In the genomic region with DNA sequence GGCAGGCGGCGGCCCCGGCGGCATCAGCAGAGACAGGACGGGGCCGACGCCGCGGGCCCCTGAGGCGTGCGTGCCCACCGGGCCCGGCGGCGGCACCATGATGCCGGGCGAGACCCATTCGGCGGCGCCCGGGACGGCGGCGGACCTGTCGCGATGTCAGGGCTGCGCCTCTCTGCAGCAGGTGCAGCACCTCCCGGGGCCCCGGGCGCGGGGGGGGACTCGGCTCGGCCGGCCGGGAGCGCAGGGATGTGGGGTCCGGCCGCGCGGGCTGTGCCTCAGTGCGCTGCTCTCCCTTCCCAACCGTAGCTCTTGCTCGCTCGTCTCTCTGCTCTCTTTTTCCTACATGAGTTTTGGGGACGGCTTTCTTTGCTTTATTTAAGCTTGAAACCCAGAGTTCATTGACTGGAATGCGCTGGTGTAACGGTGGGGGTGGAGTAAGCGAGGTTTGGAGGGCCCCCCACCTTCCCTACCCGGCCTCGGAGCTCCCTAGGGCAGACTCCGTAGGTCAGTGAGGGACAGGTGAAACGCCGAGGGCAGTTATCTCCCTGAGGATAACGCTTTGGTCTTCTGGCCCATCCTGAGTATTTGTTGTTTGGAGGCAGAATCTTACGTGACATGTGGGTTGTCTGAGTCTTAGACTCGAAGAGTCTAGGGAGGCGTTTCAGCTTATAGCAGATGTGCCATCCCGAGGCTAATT, we compare ENCODE assay signal across 8 cellular contexts. TPM values are rescaled to one million over a fixed set of nuclear protein-coding genes. Genes with fewer than 3 reads are reported as not detected.
A peak's percentile ranks its signal among the peaks of the same experiment; 100 is the strongest.
DNase-seq lines count a peak whose midpoint lies in the region; ATAC-seq and TF ChIP-seq lines count a peak whose summit lies in the region.

No MANE protein-coding gene starts in this region.

- CTCF ChIA-PET in activated CD4-positive, alpha-beta T cell treated with anti-CD3 and anti-CD28 coated beads, Interleukin-2, amount 10 ng/mL, durations not matched to agents 7 days and 5 days (lab: Charles Lee) = no interaction called here

- H3K27ac Mint-ChIP-seq in activated CD4-positive, alpha-beta T cell treated with anti-CD3 and anti-CD28 coated beads, Interleukin-2, amount 10 ng/mL, durations not matched to agents 7 days and 5 days = peak overlapping the region; percentile 97
- peak overlapping the region; percentile 96 for H3K27ac Mint-ChIP-seq in nephron progenitor cell

- peaks cover 22% of the 10 kb centered on the region for H3K4me1 Mint-ChIP-seq in activated CD4-positive, alpha-beta T cell treated with anti-CD3 and anti-CD28 coated beads, Interleukin-2, amount 10 ng/mL, durations not matched to agents 7 days and 5 days
- H3K4me1 Mint-ChIP-seq in nephron progenitor cell = peaks cover 28% of the 10 kb centered on the region

- no peaks in the 10 kb centered on the region for H3K27me3 ChIP-seq in OCI-LY3 (ENCODE audit: low read depth, low read length)
- H3K27me3 ChIP-seq in effector memory CD4-positive, alpha-beta T cell (replicated peaks; ENCODE audit: control insufficient read depth, insufficient read depth, low read length, poor library complexity, severe bottlenecking) = no peaks in the 10 kb centered on the region

- H3K79me2 ChIP-seq in OCI-LY3 (ENCODE audit: low read length) = peaks cover 54% of the 10 kb centered on the region

- H3K36me3 ChIP-seq in OCI-LY3 (replicated peaks; ENCODE audit: low read depth, low read length) = peaks cover 6% of the 10 kb centered on the region
- H3K36me3 ChIP-seq in effector memory CD4-positive, alpha-beta T cell (ENCODE audit: control insufficient read depth, insufficient read depth, low read length) = no peaks in the 10 kb centered on the region

- H3K4me2 ChIP-seq in OCI-LY3 (ENCODE audit: low read length) = peak overlapping the region; percentile 88

- H3K4me1 ChIP-seq in OCI-LY3 (ENCODE audit: low read length) = peaks cover 27% of the 10 kb centered on the region
- peaks cover 25% of the 10 kb centered on the region for H3K4me1 ChIP-seq in effector memory CD4-positive, alpha-beta T cell (ENCODE audit: control insufficient read depth, insufficient read depth, low read length, poor library complexity, severe bottlenecking)

- no peak for TF ChIP-seq CTCF in OCI-LY3 (IDR thresholded peaks at IDR 0.05; ENCODE audit: low read depth, low read length)
- TF ChIP-seq CTCF in nephron progenitor cell (IDR thresholded peaks at IDR 0.05) = no peak

- peaks cover 3% of the 10 kb centered on the region for H3K36me3 Mint-ChIP-seq in activated CD4-positive, alpha-beta T cell treated with anti-CD3 and anti-CD28 coated beads, Interleukin-2, amount 10 ng/mL, durations not matched to agents 7 days and 5 days (ENCODE audit: low read depth)
- H3K36me3 Mint-ChIP-seq in nephron progenitor cell (ENCODE audit: low read depth) = no peaks in the 10 kb centered on the region

- POLR2A ChIA-PET in activated CD4-positive, alpha-beta T cell treated with anti-CD3 and anti-CD28 coated beads, Interleukin-2, amount 10 ng/mL, durations not matched to agents 7 days and 5 days (lab: Charles Lee) = interaction anchor here (0.8 kb wide), 1 partner anchor 14 kb away, joined by 4 read pairs; no protein-coding TSS in a partner anchor

- H3K27me3 Mint-ChIP-seq in activated CD4-positive, alpha-beta T cell treated with anti-CD3 and anti-CD28 coated beads, Interleukin-2, amount 10 ng/mL, durations not matched to agents 7 days and 5 days = no peaks in the 10 kb centered on the region
- H3K27me3 Mint-ChIP-seq in nephron progenitor cell (ENCODE audit: low read depth, poor library complexity) = peaks cover 3% of the 10 kb centered on the region

- H3K4me3 Mint-ChIP-seq in activated CD4-positive, alpha-beta T cell treated with anti-CD3 and anti-CD28 coated beads, Interleukin-2, amount 10 ng/mL, durations not matched to agents 7 days and 5 days = peak overlapping the region; percentile 88
- no peak overlapping the region for H3K4me3 Mint-ChIP-seq in nephron progenitor cell

- H3K9ac ChIP-seq in OCI-LY3 (ENCODE audit: low read length) = peak overlapping the region; percentile 89

- DNase-seq in activated CD4-positive, alpha-beta T cell treated with anti-CD3 and anti-CD28 coated beads, Interleukin-2, amount 10 ng/mL, durations not matched to agents 7 days and 5 days = no peak
- no peak for DNase-seq in activated CD4-positive, alpha-beta T cell treated with anti-CD3 and anti-CD28 coated beads, Interleukin-2, amount 50 U/mL, for 4 hours
- no peak for DNase-seq in effector memory CD4-positive, alpha-beta T cell
- DNase-seq in nephron progenitor cell (no peak), SIG-M5 treated with dmso at 0.1 percent for 504 hours (lab: John Stamatoyannopoulos, UW; ENCODE audit: unreplicated experiment) (no peak)
- DNase-seq in activated effector memory CD4-positive, alpha-beta T cell treated with anti-CD3 and anti-CD28 coated beads, Interleukin-2, amount 50 U/mL, for 16 hours = no peak

- no peaks in the 10 kb centered on the region for H3K9me3 Mint-ChIP-seq in activated CD4-positive, alpha-beta T cell treated with anti-CD3 and anti-CD28 coated beads, Interleukin-2, amount 10 ng/mL, durations not matched to agents 7 days and 5 days
- H3K9me3 Mint-ChIP-seq in nephron progenitor cell = no peaks in the 10 kb centered on the region

- no peaks in the 10 kb centered on the region for H3K9me3 ChIP-seq in OCI-LY3 (ENCODE audit: insufficient read depth, low read length)
- H3K9me3 ChIP-seq in effector memory CD4-positive, alpha-beta T cell (ENCODE audit: control insufficient read depth, low read length) = no peaks in the 10 kb centered on the region

- H3K27ac ChIP-seq in OCI-LY3 (ENCODE audit: low read length) = peak overlapping the region; percentile 88; the same call in 1 of the 2 replicates
- peak overlapping the region; percentile 88 for H3K27ac ChIP-seq in effector memory CD4-positive, alpha-beta T cell (ENCODE audit: insufficient read depth, low read length, poor library complexity, severe bottlenecking)

- H4K20me1 ChIP-seq in OCI-LY3 (ENCODE audit: insufficient read depth, low read length) = peaks cover 10% of the 10 kb centered on the region; the same call in 1 of the 2 replicates

- ATAC-seq in HG02623 (IDR thresholded peaks at IDR 0.05; ENCODE audit: unreplicated experiment) = peak; percentile 21

- peak overlapping the region; percentile 100 for H3K4me3 ChIP-seq in OCI-LY3 (ENCODE audit: low read length)
- peak overlapping the region; percentile 76 for H3K4me3 ChIP-seq in effector memory CD4-positive, alpha-beta T cell (ENCODE audit: insufficient read depth, low read depth, low read length, poor library complexity, severe bottlenecking)

- no peak overlapping the region; the same call in 1 of the 2 replicates for H2AFZ ChIP-seq in OCI-LY3 (ENCODE audit: low read depth, low read length)

RNA-seq across cellular contexts. Expression of a gene that starts 0.5 kb away (rescaled TPM):
- total RNA-seq in activated CD4-positive, alpha-beta T cell treated with anti-CD3 and anti-CD28 coated beads, Interleukin-2, amount 10 ng/mL, durations not matched to agents 7 days and 5 days = 10 to 100 TPM; 29.5 to 30.8 TPM
